In the genomic region with DNA sequence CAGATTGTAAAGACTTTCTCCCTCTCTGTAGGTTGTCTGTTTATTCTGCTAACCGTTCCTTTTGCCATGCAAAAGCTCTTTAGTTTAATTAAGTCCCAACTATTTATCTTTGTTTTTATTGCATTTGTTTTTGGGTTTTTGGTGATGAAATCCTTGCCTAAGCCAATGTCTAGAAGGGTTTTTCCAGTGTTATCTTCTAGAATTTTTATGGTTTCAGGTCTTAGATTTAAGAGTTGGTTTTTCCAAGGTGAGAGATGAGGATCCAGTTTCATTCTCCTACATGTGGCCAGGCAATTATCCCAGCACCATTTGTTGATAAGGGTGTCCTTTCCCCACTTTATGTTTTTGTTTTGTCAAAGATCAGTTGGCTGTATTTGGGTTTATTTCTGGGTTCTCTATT, we compare ENCODE assay signal across 3 cellular contexts.
A peak's percentile ranks its signal among the peaks of the same experiment; 100 is the strongest.
DNase-seq lines count a peak whose midpoint lies in the region; TF ChIP-seq lines count a peak whose summit lies in the region.
"Not testable (repeated sequence)": the region's sequence is repeated elsewhere in the genome, so short reads cannot be mapped to it uniquely, and the experiment has no call there.

No MANE protein-coding gene starts in this region.

- not testable (repeated sequence) for H3K36me3 ChIP-seq in HEK293 (ENCODE audit: control insufficient read depth in 2 of 2, insufficient read depth in 1 of 2, low read length in 2 of 2)

- H3K4me1 ChIP-seq in HEK293 (ENCODE audit: control insufficient read depth, insufficient read depth, low read length): not testable (repeated sequence)

- H3K27ac ChIP-seq in HEK293 (ENCODE audit: extremely low read depth, low read depth, low read length): not testable (repeated sequence)

- POLR2A ChIA-PET in HEK293 (lab: Yijun Ruan, JAX): not testable (repeated sequence)

- not testable (repeated sequence) for H3K4me3 ChIP-seq in HEK293 (ENCODE audit: low read depth, low read length)

- H3K9me3 ChIP-seq in HEK293 (ENCODE audit: control insufficient read depth, insufficient read depth, low read depth, low read length): not testable (repeated sequence)

- TF ChIP-seq CTCF in HEK293 (tag by site-specific recombination; IDR thresholded peaks at IDR 0.05): not testable (repeated sequence)

- CTCF ChIA-PET in HEK293 (lab: Yijun Ruan, JAX): not testable (repeated sequence)

- DNase-seq in NCI-H146 (lab: John Stamatoyannopoulos, UW) (peak; percentile 8), NCI-H748 (lab: John Stamatoyannopoulos, UW; ENCODE audit: unreplicated experiment) (peak; percentile 50)

TF ChIP-seq in HEK293, 187 proteins besides CTCF, POLR2A, EP300 and RAD21:
- TF ChIP-seq, protein P1, sequence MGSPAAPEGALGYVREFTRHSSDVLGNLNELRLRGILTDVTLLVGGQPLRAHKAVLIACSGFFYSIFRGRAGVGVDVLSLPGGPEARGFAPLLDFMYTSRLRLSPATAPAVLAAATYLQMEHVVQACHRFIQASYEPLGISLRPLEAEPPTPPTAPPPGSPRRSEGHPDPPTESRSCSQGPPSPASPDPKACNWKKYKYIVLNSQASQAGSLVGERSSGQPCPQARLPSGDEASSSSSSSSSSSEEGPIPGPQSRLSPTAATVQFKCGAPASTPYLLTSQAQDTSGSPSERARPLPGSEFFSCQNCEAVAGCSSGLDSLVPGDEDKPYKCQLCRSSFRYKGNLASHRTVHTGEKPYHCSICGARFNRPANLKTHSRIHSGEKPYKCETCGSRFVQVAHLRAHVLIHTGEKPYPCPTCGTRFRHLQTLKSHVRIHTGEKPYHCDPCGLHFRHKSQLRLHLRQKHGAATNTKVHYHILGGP (tag by site-specific recombination; IDR thresholded peaks at IDR 0.05): peak; percentile 81
- TF ChIP-seq, protein P2, sequence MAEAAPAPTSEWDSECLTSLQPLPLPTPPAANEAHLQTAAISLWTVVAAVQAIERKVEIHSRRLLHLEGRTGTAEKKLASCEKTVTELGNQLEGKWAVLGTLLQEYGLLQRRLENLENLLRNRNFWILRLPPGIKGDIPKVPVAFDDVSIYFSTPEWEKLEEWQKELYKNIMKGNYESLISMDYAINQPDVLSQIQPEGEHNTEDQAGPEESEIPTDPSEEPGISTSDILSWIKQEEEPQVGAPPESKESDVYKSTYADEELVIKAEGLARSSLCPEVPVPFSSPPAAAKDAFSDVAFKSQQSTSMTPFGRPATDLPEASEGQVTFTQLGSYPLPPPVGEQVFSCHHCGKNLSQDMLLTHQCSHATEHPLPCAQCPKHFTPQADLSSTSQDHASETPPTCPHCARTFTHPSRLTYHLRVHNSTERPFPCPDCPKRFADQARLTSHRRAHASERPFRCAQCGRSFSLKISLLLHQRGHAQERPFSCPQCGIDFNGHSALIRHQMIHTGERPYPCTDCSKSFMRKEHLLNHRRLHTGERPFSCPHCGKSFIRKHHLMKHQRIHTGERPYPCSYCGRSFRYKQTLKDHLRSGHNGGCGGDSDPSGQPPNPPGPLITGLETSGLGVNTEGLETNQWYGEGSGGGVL (tag by site-specific recombination; IDR thresholded peaks at IDR 0.05): peak; percentile 35; the same call in 1 of the 2 replicates
- TF ChIP-seq ZNF843 (tag by site-specific recombination; IDR thresholded peaks at IDR 0.05) (0 out of 2 replicates have a peak, but pooled peaks have one; percentile 29), ZIC2 (tag by site-specific recombination; IDR thresholded peaks at IDR 0.05) (peak; percentile 64), OVOL3 (tag by site-specific recombination; IDR thresholded peaks at IDR 0.05) (0 out of 2 replicates have a peak, but pooled peaks have one; percentile 14), FEZF1 (tag by site-specific recombination; IDR thresholded peaks at IDR 0.05) (peak; percentile 68)
- TF ChIP-seq, protein P3, sequence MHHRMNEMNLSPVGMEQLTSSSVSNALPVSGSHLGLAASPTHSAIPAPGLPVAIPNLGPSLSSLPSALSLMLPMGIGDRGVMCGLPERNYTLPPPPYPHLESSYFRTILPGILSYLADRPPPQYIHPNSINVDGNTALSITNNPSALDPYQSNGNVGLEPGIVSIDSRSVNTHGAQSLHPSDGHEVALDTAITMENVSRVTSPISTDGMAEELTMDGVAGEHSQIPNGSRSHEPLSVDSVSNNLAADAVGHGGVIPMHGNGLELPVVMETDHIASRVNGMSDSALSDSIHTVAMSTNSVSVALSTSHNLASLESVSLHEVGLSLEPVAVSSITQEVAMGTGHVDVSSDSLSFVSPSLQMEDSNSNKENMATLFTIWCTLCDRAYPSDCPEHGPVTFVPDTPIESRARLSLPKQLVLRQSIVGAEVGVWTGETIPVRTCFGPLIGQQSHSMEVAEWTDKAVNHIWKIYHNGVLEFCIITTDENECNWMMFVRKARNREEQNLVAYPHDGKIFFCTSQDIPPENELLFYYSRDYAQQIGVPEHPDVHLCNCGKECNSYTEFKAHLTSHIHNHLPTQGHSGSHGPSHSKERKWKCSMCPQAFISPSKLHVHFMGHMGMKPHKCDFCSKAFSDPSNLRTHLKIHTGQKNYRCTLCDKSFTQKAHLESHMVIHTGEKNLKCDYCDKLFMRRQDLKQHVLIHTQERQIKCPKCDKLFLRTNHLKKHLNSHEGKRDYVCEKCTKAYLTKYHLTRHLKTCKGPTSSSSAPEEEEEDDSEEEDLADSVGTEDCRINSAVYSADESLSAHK (tag by site-specific recombination; IDR thresholded peaks at IDR 0.05): peak; percentile 48
